Comparison of ENCODE assay signal across 1 cellular context in the genomic region with DNA sequence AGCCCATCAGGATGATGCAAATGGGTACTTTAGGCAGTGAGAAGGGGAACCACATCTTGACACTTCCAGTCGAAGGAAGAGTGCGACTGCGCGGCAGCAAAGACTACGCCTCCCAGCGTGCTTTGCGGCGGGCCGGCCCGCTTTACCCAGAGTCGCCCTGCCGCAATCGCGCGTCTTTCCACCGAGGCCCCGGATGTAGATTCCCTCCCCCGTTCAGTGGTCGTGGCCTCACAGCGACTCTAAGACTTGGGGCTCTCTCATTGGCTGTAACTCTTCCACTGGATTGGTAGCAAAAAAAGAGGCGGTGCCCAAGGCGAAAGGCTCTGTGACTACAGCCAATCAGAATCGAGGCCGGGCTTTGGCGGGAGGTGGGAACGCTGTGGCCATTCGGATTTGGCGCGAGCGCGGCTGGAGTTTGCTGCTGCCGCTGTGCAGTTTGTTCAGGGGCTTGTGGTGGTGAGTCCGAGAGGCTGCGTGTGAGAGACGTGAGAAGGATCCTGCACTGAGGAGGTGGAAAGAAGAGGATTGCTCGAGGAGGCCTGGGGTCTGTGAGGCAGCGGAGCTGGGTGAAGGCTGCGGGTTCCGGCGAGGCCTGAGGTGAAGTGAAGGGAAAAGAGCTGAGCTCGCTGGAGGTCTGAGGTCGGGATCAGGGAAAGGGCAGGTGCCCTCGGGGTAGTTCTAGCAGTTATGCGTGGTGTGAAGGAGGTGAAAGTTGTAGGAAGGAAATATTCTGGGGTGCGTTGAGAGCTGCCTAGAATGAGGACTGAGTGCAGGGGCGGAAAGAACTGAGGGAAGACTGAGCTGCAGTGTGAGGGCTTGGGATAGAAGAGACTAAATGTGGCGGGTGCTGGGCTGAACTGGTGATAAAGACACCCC.
TF ChIP-seq lines count a peak whose summit lies in the region.

A gene with protein sequence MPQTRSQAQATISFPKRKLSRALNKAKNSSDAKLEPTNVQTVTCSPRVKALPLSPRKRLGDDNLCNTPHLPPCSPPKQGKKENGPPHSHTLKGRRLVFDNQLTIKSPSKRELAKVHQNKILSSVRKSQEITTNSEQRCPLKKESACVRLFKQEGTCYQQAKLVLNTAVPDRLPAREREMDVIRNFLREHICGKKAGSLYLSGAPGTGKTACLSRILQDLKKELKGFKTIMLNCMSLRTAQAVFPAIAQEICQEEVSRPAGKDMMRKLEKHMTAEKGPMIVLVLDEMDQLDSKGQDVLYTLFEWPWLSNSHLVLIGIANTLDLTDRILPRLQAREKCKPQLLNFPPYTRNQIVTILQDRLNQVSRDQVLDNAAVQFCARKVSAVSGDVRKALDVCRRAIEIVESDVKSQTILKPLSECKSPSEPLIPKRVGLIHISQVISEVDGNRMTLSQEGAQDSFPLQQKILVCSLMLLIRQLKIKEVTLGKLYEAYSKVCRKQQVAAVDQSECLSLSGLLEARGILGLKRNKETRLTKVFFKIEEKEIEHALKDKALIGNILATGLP (plus strand): TSS at position 386 of the 876 bp plus-strand sequence. CDS start 1,542 bp downstream, outside the sequence.

TF ChIP-seq in HepG2, 621 proteins besides CTCF, POLR2A, EP300 and RAD21 (continued from another document):
- TF ChIP-seq ZNF75D (CRISPR knock-in tag; IDR thresholded peaks at IDR 0.05; ENCODE audit: borderline replicate concordance) (no peak), ELF1 (CRISPR knock-in tag; IDR thresholded peaks at IDR 0.05) (peak; percentile 75), MIER2 (CRISPR knock-in tag; IDR thresholded peaks at IDR 0.05) (no peak), SMARCE1 (IDR thresholded peaks at IDR 0.05; ENCODE audit: borderline replicate concordance) (no peak), ZNF121 (CRISPR knock-in tag; IDR thresholded peaks at IDR 0.05) (no peak), CBX2 (IDR thresholded peaks at IDR 0.05; ENCODE audit: low read depth, low read length) (no peak), CBX2 (CRISPR knock-in tag; IDR thresholded peaks at IDR 0.05; ENCODE audit: low read depth) (no peak), KLF6 (CRISPR knock-in tag; IDR thresholded peaks at IDR 0.05) (no peak), FLYWCH1 (CRISPR knock-in tag; IDR thresholded peaks at IDR 0.05) (peak; percentile 78; the same call in 1 of the 2 replicates), KDM6A (CRISPR knock-in tag; IDR thresholded peaks at IDR 0.05; ENCODE audit: low read depth) (no peak), ATAD3A (CRISPR knock-in tag; IDR thresholded peaks at IDR 0.05) (no peak), HMGA1 (CRISPR knock-in tag; conservative IDR thresholded peaks at IDR 0.05) (no peak)
- TF ChIP-seq, protein P1, sequence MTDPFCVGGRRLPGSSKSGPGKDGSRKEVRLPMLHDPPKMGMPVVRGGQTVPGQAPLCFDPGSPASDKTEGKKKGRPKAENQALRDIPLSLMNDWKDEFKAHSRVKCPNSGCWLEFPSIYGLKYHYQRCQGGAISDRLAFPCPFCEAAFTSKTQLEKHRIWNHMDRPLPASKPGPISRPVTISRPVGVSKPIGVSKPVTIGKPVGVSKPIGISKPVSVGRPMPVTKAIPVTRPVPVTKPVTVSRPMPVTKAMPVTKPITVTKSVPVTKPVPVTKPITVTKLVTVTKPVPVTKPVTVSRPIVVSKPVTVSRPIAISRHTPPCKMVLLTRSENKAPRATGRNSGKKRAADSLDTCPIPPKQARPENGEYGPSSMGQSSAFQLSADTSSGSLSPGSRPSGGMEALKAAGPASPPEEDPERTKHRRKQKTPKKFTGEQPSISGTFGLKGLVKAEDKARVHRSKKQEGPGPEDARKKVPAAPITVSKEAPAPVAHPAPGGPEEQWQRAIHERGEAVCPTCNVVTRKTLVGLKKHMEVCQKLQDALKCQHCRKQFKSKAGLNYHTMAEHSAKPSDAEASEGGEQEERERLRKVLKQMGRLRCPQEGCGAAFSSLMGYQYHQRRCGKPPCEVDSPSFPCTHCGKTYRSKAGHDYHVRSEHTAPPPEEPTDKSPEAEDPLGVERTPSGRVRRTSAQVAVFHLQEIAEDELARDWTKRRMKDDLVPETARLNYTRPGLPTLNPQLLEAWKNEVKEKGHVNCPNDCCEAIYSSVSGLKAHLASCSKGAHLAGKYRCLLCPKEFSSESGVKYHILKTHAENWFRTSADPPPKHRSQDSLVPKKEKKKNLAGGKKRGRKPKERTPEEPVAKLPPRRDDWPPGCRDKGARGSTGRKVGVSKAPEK (CRISPR knock-in tag; IDR thresholded peaks at IDR 0.05; ENCODE audit: borderline replicate concordance), result no peak
